ENCODE assay signal across 16 cellular contexts in the genomic region with DNA sequence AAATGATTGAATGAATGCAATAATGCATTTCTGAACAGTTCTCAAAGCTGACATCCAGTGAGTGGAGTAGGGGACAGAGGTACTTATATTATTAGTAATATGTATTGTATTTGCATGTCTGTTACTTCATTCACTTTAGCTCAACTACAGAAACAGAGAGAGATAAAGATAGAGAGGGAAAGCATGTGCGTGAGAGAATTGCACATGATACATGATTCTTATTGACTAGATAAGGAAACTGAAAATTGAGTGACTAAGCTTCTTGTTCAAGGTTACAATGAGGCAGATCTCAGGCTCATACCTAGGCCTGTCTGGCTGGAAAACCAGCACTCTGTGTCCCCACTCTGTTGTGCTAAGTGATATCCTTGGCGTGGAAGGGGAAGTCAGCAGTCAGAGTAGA.
DNase-seq lines count a peak whose midpoint lies in the region; ATAC-seq and TF ChIP-seq lines count a peak whose summit lies in the region.
"Had no signal": no experiment of that assay in that cellular context is flagged by ENCODE, and none has a peak within 500 bp of the region (broad histone marks: within the 10 kb centered on the region; RNA-seq: fewer than 3 reads in every experiment).

No MANE protein-coding gene starts in this region.

- intact Hi-C loops in left ventricle myocardium superior (cut with micrococcal nuclease) (no loop called here), heart left ventricle (cut with DNase I) (no loop called here), mucosa of descending colon (cut with DNase I, micrococcal nuclease) (no loop called here), lower leg skin (cut with DNase I; ENCODE audit: low total_unique reads) (no loop called here)

- no peaks in the 10 kb centered on the region for H4K20me1 ChIP-seq in H9 (ENCODE audit: control insufficient read depth, insufficient read depth, insufficient read length)

- no peaks in the 10 kb centered on the region for H3K23me2 ChIP-seq in H9 (ENCODE audit: insufficient read length, low read depth, low read length, poor library complexity, severe bottlenecking)

- H3T11ph ChIP-seq in H9 (ENCODE audit: low read length): no peak overlapping the region

- H3K27ac Mint-ChIP-seq in H9: no peak overlapping the region
- H3K27ac Mint-ChIP-seq: activated naive CD8-positive, alpha-beta T cell treated with anti-CD3 and anti-CD28 coated beads, Interleukin-2, amount 10 ng/mL, durations not matched to agents 7 days and 5 days; HFFc6; natural killer cell had no signal

- no peak overlapping the region for H3K56ac ChIP-seq in H9 (ENCODE audit: insufficient read length, low read depth, low read length)

- H4K8ac ChIP-seq in H9 (replicated peaks; ENCODE audit: insufficient read length, low read depth, low read length): no peak overlapping the region

- peaks cover 6 to 8% of the 10 kb centered on the region in 2 experiments for H3K4me1 Mint-ChIP-seq in H9
- H3K4me1 Mint-ChIP-seq: activated naive CD8-positive, alpha-beta T cell treated with anti-CD3 and anti-CD28 coated beads, Interleukin-2, amount 10 ng/mL, durations not matched to agents 7 days and 5 days; natural killer cell had no signal

- no peak overlapping the region for H2BK20ac ChIP-seq in H9 (ENCODE audit: low read depth, low read length, poor library complexity, severe bottlenecking)

- DNase-seq in left ventricle myocardium superior (no peak), heart left ventricle (no peak), mucosa of descending colon (no peak), H9 (no peak), lower leg skin (ENCODE audit: low spot score in 2 of 2) (no peak)
- DNase-seq in activated CD8-positive, alpha-beta memory T cell treated with anti-CD3 and anti-CD28 coated beads, Interleukin-2, amount 50 U/mL, for 4 hours: no peak
- DNase-seq: activated naive CD8-positive, alpha-beta T cell treated with anti-CD3 and anti-CD28 coated beads, Interleukin-2, amount 10 ng/mL, durations not matched to agents 7 days and 5 days; COR-L47; HFFc6; natural killer cell; NCI-H2171; stimulated activated CD4-positive, alpha-beta T cell treated with anti-CD3 and anti-CD28 coated beads, Interleukin-2, amount 100 ng/mL, for 24 hours had no signal

- peak; percentile 52 for ATAC-seq in left ventricle myocardium superior
- ATAC-seq in heart left ventricle: no peak
- ATAC-seq in GM21786 (IDR thresholded peaks at IDR 0.05; ENCODE audit: unreplicated experiment): peak; percentile 74
- ATAC-seq in HG03196 (IDR thresholded peaks at IDR 0.05; ENCODE audit: unreplicated experiment): peak; percentile 64
- peak; percentile 77 for ATAC-seq in mucosa of descending colon
- ATAC-seq: left lobe of liver, natural killer cell had no signal

- no peak for TF ChIP-seq CTCF in heart left ventricle (IDR thresholded peaks at IDR 0.05)
- no peak for TF ChIP-seq CTCF in mucosa of descending colon (IDR thresholded peaks at IDR 0.05)
- TF ChIP-seq CTCF in H9 (conservative IDR thresholded peaks at IDR 0.05): no peak
- TF ChIP-seq CTCF in lower leg skin (IDR thresholded peaks at IDR 0.05): no peak

- H3K4ac ChIP-seq in H9 (ENCODE audit: low read depth, low read length): no peak overlapping the region

- peaks cover 3% of the 10 kb centered on the region; the same call in 1 of the 2 replicates for H3K27me3 Mint-ChIP-seq in H9 (ENCODE audit: low read depth)
- H3K27me3 Mint-ChIP-seq: activated naive CD8-positive, alpha-beta T cell treated with anti-CD3 and anti-CD28 coated beads, Interleukin-2, amount 10 ng/mL, durations not matched to agents 7 days and 5 days had no signal

- H3K4me1 ChIP-seq in heart left ventricle (peaks cover 0 to 8% (median 0%) of the 10 kb centered on the region in 12 donors), mucosa of descending colon (ENCODE audit: low read depth) (no peaks in the 10 kb centered on the region), H9 (ENCODE audit: insufficient read depth, low read length) (no peaks in the 10 kb centered on the region)
- H3K4me1 ChIP-seq: SJSA1 had no signal

- H3K9me3 ChIP-seq in heart left ventricle (peaks cover 0 to 13% (median 0%) of the 10 kb centered on the region in 12 donors), mucosa of descending colon (no peaks in the 10 kb centered on the region), H9 (ENCODE audit: control insufficient read depth, low read depth, low read length) (no peaks in the 10 kb centered on the region)

- no peak overlapping the region for H4K91ac ChIP-seq in H9 (ENCODE audit: insufficient read length, low read depth, low read length)

- WGBS in heart left ventricle, 4 donors: 65 to 75% (median 70%) methylated on average over 2 of the region's 2 CpGs
- WGBS in H9 (ENCODE audit: extremely low coverage, insufficient read length, low lambda C conversion rate): no CpG with 5 or more reads among the region's 2 CpGs
- 86 to 95% methylated on average over 2 of the region's 2 CpGs for WGBS in lower leg skin, 2 donors

- no peak overlapping the region for H3K4me2 ChIP-seq in H9 (ENCODE audit: insufficient read depth, insufficient read length, low read length)

- H3K14ac ChIP-seq in H9 (ENCODE audit: insufficient read depth, low read length): no peak overlapping the region

- H3K27me3 ChIP-seq in heart left ventricle: no peaks in the 10 kb centered on the region
- H3K27me3 ChIP-seq in H9 (ENCODE audit: insufficient read depth, low read length): no peaks in the 10 kb centered on the region
- H3K27me3 ChIP-seq: SJSA1 had no signal

- no peak overlapping the region for H2BK120ac ChIP-seq in H9 (ENCODE audit: low read depth, low read length, poor library complexity, severe bottlenecking)

- H2BK5ac ChIP-seq in H9 (ENCODE audit: insufficient read length, low read length): no peak overlapping the region

- H3K18ac ChIP-seq in H9 (ENCODE audit: insufficient read length, low read depth, low read length): no peak overlapping the region

- H2AK5ac ChIP-seq in H9 (ENCODE audit: insufficient read length, low read length): no peak overlapping the region

- no peak overlapping the region for H3K4me3 Mint-ChIP-seq in H9
- H3K4me3 Mint-ChIP-seq: activated naive CD8-positive, alpha-beta T cell treated with anti-CD3 and anti-CD28 coated beads, Interleukin-2, amount 10 ng/mL, durations not matched to agents 7 days and 5 days; HFFc6; natural killer cell had no signal

- H3K4me3 ChIP-seq in heart left ventricle: no peak overlapping the region
- no peak overlapping the region for H3K4me3 ChIP-seq in mucosa of descending colon
- no peak overlapping the region for H3K4me3 ChIP-seq in lower leg skin (ENCODE audit: low read depth, poor library complexity, severe bottlenecking)
- H3K4me3 ChIP-seq: SJSA1 had no signal

- TF ChIP-seq POLR2A in heart left ventricle (IDR thresholded peaks at IDR 0.05) (no peak), lower leg skin (IDR thresholded peaks at IDR 0.05) (no peak)

- no peak overlapping the region for H3K9ac ChIP-seq in H9 (ENCODE audit: extremely low read depth, insufficient read length, low read length)

- no peak overlapping the region for H2BK12ac ChIP-seq in H9 (ENCODE audit: insufficient read length, low read depth, low read length)

- no peaks in the 10 kb centered on the region for H3K79me2 ChIP-seq in H9 (ENCODE audit: insufficient read depth, low read length)

- H3K36me3 Mint-ChIP-seq in H9 (ENCODE audit: insufficient read depth in 1 of 3, low read depth in 3 of 3): no peaks in the 10 kb centered on the region; a peak in 1 of 7 replicates
- H3K36me3 Mint-ChIP-seq: activated naive CD8-positive, alpha-beta T cell treated with anti-CD3 and anti-CD28 coated beads, Interleukin-2, amount 10 ng/mL, durations not matched to agents 7 days and 5 days; natural killer cell had no signal

- no peak overlapping the region for H2AFZ ChIP-seq in H9 (ENCODE audit: low read length)

- H3K9me3 Mint-ChIP-seq in H9: no peaks in the 10 kb centered on the region; a peak in 2 of 5 replicates
- H3K9me3 Mint-ChIP-seq: HFFc6 had no signal

- no peaks in the 10 kb centered on the region for H3K36me3 ChIP-seq in heart left ventricle
- no peaks in the 10 kb centered on the region for H3K36me3 ChIP-seq in mucosa of descending colon (ENCODE audit: low read depth)
- H3K36me3 ChIP-seq: SJSA1 had no signal

- H2BK15ac ChIP-seq in H9 (ENCODE audit: low read depth, low read length): no peak overlapping the region

- no peak overlapping the region for H3K23ac ChIP-seq in H9 (ENCODE audit: insufficient read length, low read depth, low read length)

- no peak overlapping the region for H4K5ac ChIP-seq in H9 (ENCODE audit: insufficient read length, low read depth, low read length)

- H3K27ac ChIP-seq in heart left ventricle (no peak overlapping the region), H9 (ENCODE audit: insufficient read length, low read depth, low read length) (no peak overlapping the region)
- H3K27ac ChIP-seq: SJSA1 had no signal

- H3K79me1 ChIP-seq in H9 (ENCODE audit: insufficient read depth, low read depth, low read length, poor library complexity, severe bottlenecking): no peaks in the 10 kb centered on the region

Comparison
In these comparisons a context has a peak if more than half of its experiments do, and no peak if none do; other contexts are left out.
1. ATAC-seq: peak in left ventricle myocardium superior (single experiment), GM21786 (single experiment), HG03196 (single experiment) and mucosa of descending colon (single experiment); none in heart left ventricle (0 of 4).